18 cellular contexts compared by ENCODE assay signal in the genomic region with DNA sequence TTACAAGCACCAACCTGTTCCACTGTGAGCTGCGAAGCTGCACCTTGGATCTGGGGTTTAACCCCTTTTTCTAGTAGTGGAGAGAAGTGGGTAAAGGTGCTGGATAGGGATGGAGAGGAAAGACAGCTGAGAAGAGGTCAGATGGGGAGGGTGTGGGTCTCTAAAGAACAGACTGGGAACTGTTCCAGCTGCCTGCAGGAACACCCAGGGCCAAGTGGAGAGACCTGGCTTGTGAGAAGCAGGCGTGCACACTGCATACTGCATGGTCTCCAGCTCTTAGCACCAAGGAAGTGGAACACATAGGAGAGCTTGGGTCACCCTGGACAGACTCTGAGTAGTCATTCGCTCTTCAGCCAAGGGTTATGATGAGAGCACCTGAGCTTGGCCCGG. TPM values are rescaled to one million over a fixed set of nuclear protein-coding genes. Genes with fewer than 3 reads are reported as not detected.
DNase-seq lines count a peak whose midpoint lies in the region; ATAC-seq, FAIRE-seq and TF ChIP-seq lines count a peak whose summit lies in the region.
"Had no signal": no experiment of that assay in that cellular context is flagged by ENCODE, and none has a peak within 500 bp of the region (broad histone marks: within the 10 kb centered on the region; RNA-seq: fewer than 3 reads in every experiment).

No MANE protein-coding gene starts in this region.

- peaks cover 0 to 10% (median 7%) of the 10 kb centered on the region in 11 experiments; a peak in 7 of 22 replicates for H3K9me3 ChIP-seq in BLaER1 treated with 17β-estradiol and CSF1 and Interleukin-3, amounts not matched to agents 10 nM and 100 nM (replicated peaks in 1 of 11)
- no peaks in the 10 kb centered on the region for H3K9me3 ChIP-seq in CD4-positive, alpha-beta memory T cell (ENCODE audit: control insufficient read depth in 1 of 2, low read length in 2 of 2)
- H3K9me3 ChIP-seq in muscle layer of colon (ENCODE audit: low read length) = no peaks in the 10 kb centered on the region
- H3K9me3 ChIP-seq: transverse colon had no signal

- ATAC-seq in GM18858 (IDR thresholded peaks at IDR 0.05; ENCODE audit: unreplicated experiment) = no peak
- ATAC-seq: stimulated activated memory B cell treated with anti-CD40 and anti-IgM and Interleukin-4, amounts not matched to agents 10 μg/mL and 1 μg/mL and 100 μg/mL, for 72 hours had no signal

- no peaks in the 10 kb centered on the region for H3K9me3 Mint-ChIP-seq in CD4-positive, alpha-beta memory T cell
- H3K9me3 Mint-ChIP-seq: HFFc6; stimulated activated memory B cell treated with anti-CD40 and anti-IgM and Interleukin-4, amounts not matched to agents 10 μg/mL and 1 μg/mL and 100 μg/mL, for 72 hours had no signal

- CTCF ChIA-PET in CD4-positive, alpha-beta memory T cell (lab: Charles Lee; ENCODE audit: partially characterized antibody) = interaction anchor here (0.5 kb wide), 1 partner anchor 306 kb away, joined by 3 read pairs; no protein-coding TSS in a partner anchor

- H3K27ac ChIP-seq in BLaER1 treated with 17β-estradiol and CSF1 and Interleukin-3, amounts not matched to agents 10 nM and 100 nM = no peak overlapping the region
- no peak overlapping the region for H3K27ac ChIP-seq in CD4-positive, alpha-beta memory T cell (ENCODE audit: low read depth, low read length)
- peak overlapping the region; percentile 14 for H3K27ac ChIP-seq in muscle layer of colon (ENCODE audit: low read depth, low read length)
- H3K27ac ChIP-seq in coronary artery = no peak overlapping the region
- H3K27ac ChIP-seq: transverse colon had no signal

- peaks cover 96 to 100% (median 99%) of the 10 kb centered on the region in 11 experiments for H4K20me1 ChIP-seq in BLaER1 treated with 17β-estradiol and CSF1 and Interleukin-3, amounts not matched to agents 10 nM and 100 nM

- H3K36me3 Mint-ChIP-seq in CD4-positive, alpha-beta memory T cell = peaks cover 0 to 7% of the 10 kb centered on the region in 2 donors

- peak overlapping the region; percentile 79 to 97 (median 86) for H3K4me2 ChIP-seq in BLaER1 treated with 17β-estradiol and CSF1 and Interleukin-3, amounts not matched to agents 10 nM and 100 nM

- intact Hi-C loops in CD4-positive, alpha-beta memory T cell (cut with micrococcal nuclease) = no loop called here

- H3K27me3 ChIP-seq in BLaER1 treated with 17β-estradiol and CSF1 and Interleukin-3, amounts not matched to agents 10 nM and 100 nM = peaks cover 27 to 54% (median 46%) of the 10 kb centered on the region in 11 experiments
- H3K27me3 ChIP-seq in CD4-positive, alpha-beta memory T cell (ENCODE audit: insufficient read depth, low read length) = no peaks in the 10 kb centered on the region
- H3K27me3 ChIP-seq in bronchial epithelial cell (ENCODE audit: control insufficient read depth, insufficient read depth, low read length) (no peaks in the 10 kb centered on the region), muscle layer of colon (ENCODE audit: control insufficient read depth in 1 of 2, insufficient read depth in 2 of 2, low read length in 2 of 2) (peaks cover 0 to 13% of the 10 kb centered on the region in 2 donors)
- H3K27me3 ChIP-seq: transverse colon had no signal

- H3K4me3 Mint-ChIP-seq in CD4-positive, alpha-beta memory T cell = peak overlapping the region in 1 of 8 donors; percentile 46
- H3K4me3 Mint-ChIP-seq: HFFc6; stimulated activated memory B cell treated with anti-CD40 and anti-IgM and Interleukin-4, amounts not matched to agents 10 μg/mL and 1 μg/mL and 100 μg/mL, for 72 hours had no signal

- H3K4me1 Mint-ChIP-seq in CD4-positive, alpha-beta memory T cell = peaks cover 28 to 68% (median 48%) of the 10 kb centered on the region in 4 donors

- no peak for TF ChIP-seq CTCF in bronchial epithelial cell (IDR thresholded peaks at IDR 0.05; ENCODE audit: insufficient read depth, low read length, severe bottlenecking)
- TF ChIP-seq CTCF in coronary artery (IDR thresholded peaks at IDR 0.05) = no peak

- H3K27me3 Mint-ChIP-seq in CD4-positive, alpha-beta memory T cell = no peaks in the 10 kb centered on the region
- H3K27me3 Mint-ChIP-seq: stimulated activated memory B cell treated with anti-CD40 and anti-IgM and Interleukin-4, amounts not matched to agents 10 μg/mL and 1 μg/mL and 100 μg/mL, for 72 hours had no signal

- POLR2A ChIA-PET in CD4-positive, alpha-beta memory T cell (lab: Charles Lee; ENCODE audit: partially characterized antibody) = interaction anchor here (0.9 to 3.0 kb wide), 3 partner anchors 8 to 38 kb away, joined by 3 to 28 read pairs (median 3); a partner anchor contains a TSS

- 0 out of 22 replicates have a peak, but pooled peaks cover 0 to 4% (median 0%) of the 10 kb centered on the region in 11 experiments for H3K36me3 ChIP-seq in BLaER1 treated with 17β-estradiol and CSF1 and Interleukin-3, amounts not matched to agents 10 nM and 100 nM
- H3K36me3 ChIP-seq in CD4-positive, alpha-beta memory T cell (ENCODE audit: insufficient read depth, low read length) = no peaks in the 10 kb centered on the region
- H3K36me3 ChIP-seq in bronchial epithelial cell (ENCODE audit: control insufficient read depth, insufficient read depth, low read length) (no peaks in the 10 kb centered on the region), muscle layer of colon (ENCODE audit: insufficient read depth, low read length) (no peaks in the 10 kb centered on the region)
- H3K36me3 ChIP-seq: transverse colon had no signal

- peaks cover 70 to 100% (median 97%) of the 10 kb centered on the region in 10 experiments for H3K4me1 ChIP-seq in BLaER1 treated with 17β-estradiol and CSF1 and Interleukin-3, amounts not matched to agents 10 nM and 100 nM
- peaks cover 46% of the 10 kb centered on the region for H3K4me1 ChIP-seq in CD4-positive, alpha-beta memory T cell (ENCODE audit: insufficient read depth, low read length)
- H3K4me1 ChIP-seq in muscle layer of colon (ENCODE audit: insufficient read depth, low read length) = peaks cover 58% of the 10 kb centered on the region

- FAIRE-seq in bronchial epithelial cell (lab: Jason Lieb, UNC) = no peak

- H3K27ac Mint-ChIP-seq in CD4-positive, alpha-beta memory T cell = peak overlapping the region in 4 of 7 donors; percentile 21 to 72 (median 60)
- H3K27ac Mint-ChIP-seq: HFFc6; stimulated activated memory B cell treated with anti-CD40 and anti-IgM and Interleukin-4, amounts not matched to agents 10 μg/mL and 1 μg/mL and 100 μg/mL, for 72 hours had no signal

- no peak for DNase-seq in CD4-positive, alpha-beta memory T cell
- DNase-seq in bronchial epithelial cell (ENCODE audit: low read depth) (peak; percentile 37), coronary artery (ENCODE audit: low spot score) (no peak)
- no peak for DNase-seq in activated CD4-positive, alpha-beta T cell treated with anti-CD3 and anti-CD28 coated beads, Interleukin-2, amount 50 U/mL, for 4 hours
- DNase-seq: activated CD4-positive, CD25-positive, alpha-beta regulatory T cell treated with anti-CD3 and anti-CD28 coated beads, Interleukin-2, amount 50 U/mL, for 72 hours; activated CD8-positive, alpha-beta memory T cell treated with anti-CD3 and anti-CD28 coated beads, Interleukin-2, amount 50 U/mL, for 4 hours; activated gamma-delta T cell; amniotic stem cell; DMS79 treated with DMSO at 0.1 percent for 48 hours; HFFc6; hippocampal formation; Karpas-422; NCI-H2227 treated with DMSO at 0.1 percent for 48 hours; transverse colon had no signal

- H3K4me3 ChIP-seq in BLaER1 treated with 17β-estradiol and CSF1 and Interleukin-3, amounts not matched to agents 10 nM and 100 nM = no peak overlapping the region; a peak in 1 of 20 replicates
- H3K4me3 ChIP-seq in CD4-positive, alpha-beta memory T cell (ENCODE audit: low read length in 2 of 2) = no peak overlapping the region
- H3K4me3 ChIP-seq in bronchial epithelial cell (ENCODE audit: low read depth, low read length) = no peak overlapping the region
- H3K4me3 ChIP-seq in muscle layer of colon (ENCODE audit: low read depth in 1 of 2, low read length in 2 of 2) = no peak overlapping the region
- H3K4me3 ChIP-seq in coronary artery = no peak overlapping the region
- H3K4me3 ChIP-seq: transverse colon had no signal

- peak overlapping the region in 1 of 11 experiments; percentile 4; a peak in 1 of 22 replicates for H3K9ac ChIP-seq in BLaER1 treated with 17β-estradiol and CSF1 and Interleukin-3, amounts not matched to agents 10 nM and 100 nM
- H3K9ac ChIP-seq in muscle layer of colon (ENCODE audit: low read length) = no peak overlapping the region

RNA-seq across cellular contexts. Expression of a gene that starts 16.1 kb away (rescaled TPM):
- 10 to 100 TPM; 47.1 to 48.7 TPM for total RNA-seq in CD4-positive, alpha-beta memory T cell
- polyA plus RNA-seq in CD4-positive, alpha-beta memory T cell = 1 to 10 TPM; 1.9 to 7.0 TPM
- total RNA-seq in bronchial epithelial cell = 6.1 and 10.4 TPM in 2 replicates
